Comparison of ENCODE assay signal across 9 cellular contexts in the genomic region with DNA sequence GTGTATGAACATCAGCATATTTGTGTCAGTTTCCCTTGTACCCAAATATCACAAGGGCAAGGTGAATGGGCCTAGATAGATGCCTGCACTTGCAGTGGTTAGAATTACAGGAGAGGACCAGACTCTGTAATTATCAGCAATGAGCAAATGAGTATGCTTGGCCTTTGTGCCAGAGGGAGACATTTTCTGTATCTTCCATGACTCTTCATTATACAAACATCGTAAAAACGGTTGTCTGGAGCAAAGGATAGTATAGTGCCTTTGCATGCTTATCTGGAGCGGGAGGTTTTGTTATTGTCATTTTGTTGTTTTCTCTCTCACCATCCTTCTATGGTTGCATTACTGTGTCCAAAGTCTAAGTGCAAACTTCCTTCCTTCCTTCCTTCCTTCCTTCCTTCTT.
"Had no signal": no experiment of that assay in that cellular context is flagged by ENCODE, and none has a peak within 500 bp of the region (broad histone marks: within the 10 kb centered on the region; RNA-seq: fewer than 3 reads in every experiment).

No MANE protein-coding gene starts in this region.

- H3K36me3 ChIP-seq: HAP-1 had no signal

- H2AFZ ChIP-seq: GM23248 had no signal

- H3K4me1 ChIP-seq: HAP-1 had no signal

- H3K9me3 ChIP-seq: HAP-1 had no signal

- ATAC-seq: HCT116, HepG2 had no signal

- H3K4me3 ChIP-seq: GM23248, HAP-1 had no signal

- H3K9ac ChIP-seq: GM23248 had no signal

- H3K27ac ChIP-seq: GM23248, HL-60 had no signal

- DNase-seq: GM23248, GOT3, H7, HFFc6, KBM-7 had no signal
